17 cellular contexts compared by ENCODE assay signal in genomic region chr21:31011412-31011811, GRCh38. TPM values are rescaled to one million over a fixed set of nuclear protein-coding genes. Genes with fewer than 3 reads are reported as not detected.
DNase-seq lines count a peak whose midpoint lies in the region; ATAC-seq and TF ChIP-seq lines count a peak whose summit lies in the region.
"Had no signal": no experiment of that assay in that cellular context is flagged by ENCODE, and none has a peak within 500 bp of the region (broad histone marks: within the 10 kb centered on the region; RNA-seq: fewer than 3 reads in every experiment).

No MANE protein-coding gene starts in this region.

- peaks cover 0 to 20% (median 0%) of the 10 kb centered on the region in 3 donors for H3K36me3 Mint-ChIP-seq in CD8-positive, alpha-beta memory T cell
- H3K36me3 Mint-ChIP-seq in activated T-helper 1 cell treated with anti-CD3 and anti-CD28 coated beads, Interleukin-12 subunit alpha, Interleukin-12 subunit beta, Interleukin-2, Interleukin-4 antibody, amounts not matched to agents 30 ng/mL and 10 ng/mL and 1 ng/mL, durations not matched to agents 14 hours and 24 hours and 36 hours (ENCODE audit: low read depth) = peaks cover 1% of the 10 kb centered on the region
- H3K36me3 Mint-ChIP-seq in natural killer cell = no peaks in the 10 kb centered on the region

- H3K4me3 ChIP-seq in CD8-positive, alpha-beta memory T cell (ENCODE audit: low read length) = no peak overlapping the region
- H3K4me3 ChIP-seq in BE2C (ENCODE audit: low read depth, low read length) = no peak overlapping the region

- ATAC-seq in natural killer cell = peak in 2 of 3 donors; percentile 68 to 74
- ATAC-seq: Right ventricle myocardium inferior had no signal

- no peaks in the 10 kb centered on the region for H3K9me3 ChIP-seq in CD8-positive, alpha-beta memory T cell (ENCODE audit: low read length)
- no peaks in the 10 kb centered on the region for H3K9me3 ChIP-seq in BE2C

- H3K4me1 ChIP-seq in CD8-positive, alpha-beta memory T cell (ENCODE audit: insufficient read depth, low read length) = peaks cover 15% of the 10 kb centered on the region
- no peaks in the 10 kb centered on the region for H3K4me1 ChIP-seq in BE2C

- peaks cover 0 to 4% (median 2%) of the 10 kb centered on the region in 5 donors for H3K9me3 Mint-ChIP-seq in CD8-positive, alpha-beta memory T cell
- H3K9me3 Mint-ChIP-seq in activated T-helper 1 cell treated with anti-CD3 and anti-CD28 coated beads, Interleukin-12 subunit alpha, Interleukin-12 subunit beta, Interleukin-2, Interleukin-4 antibody, amounts not matched to agents 30 ng/mL and 10 ng/mL and 1 ng/mL, durations not matched to agents 14 hours and 24 hours and 36 hours = no peaks in the 10 kb centered on the region
- H3K9me3 Mint-ChIP-seq in natural killer cell = no peaks in the 10 kb centered on the region

- CTCF ChIA-PET in CD8-positive, alpha-beta memory T cell (lab: Charles Lee) = interaction anchor here (1.4 kb wide), 1 partner anchor 10 kb away, joined by 3 read pairs; no protein-coding TSS in a partner anchor

- intact Hi-C loops in activated T-helper 1 cell treated with anti-CD3 and anti-CD28 coated beads, Interleukin-12 subunit alpha, Interleukin-12 subunit beta, Interleukin-2, Interleukin-4 antibody, amounts not matched to agents 30 ng/mL and 10 ng/mL and 1 ng/mL, durations not matched to agents 14 hours and 24 hours and 36 hours (cut with micrococcal nuclease) = no loop called here
- intact Hi-C loops in natural killer cell (cut with micrococcal nuclease) = no loop called here

- peak; percentile 11 for DNase-seq in activated effector memory CD4-positive, alpha-beta T cell treated with Interleukin-2 at 50 U/mL for 16 hours
- no peak for DNase-seq in activated effector memory CD4-positive, alpha-beta T cell treated with anti-CD3 and anti-CD28 coated beads, Interleukin-2, amount 50 U/mL, for 16 hours
- peak in 2 of 5 donors; percentile 23 to 53 for DNase-seq in CD8-positive, alpha-beta memory T cell
- peak; percentile 32 for DNase-seq in activated T-helper 1 cell treated with anti-CD3 and anti-CD28 coated beads, Interleukin-12 subunit alpha, Interleukin-12 subunit beta, Interleukin-2, Interleukin-4 antibody, amounts not matched to agents 30 ng/mL and 10 ng/mL and 1 ng/mL, durations not matched to agents 14 hours and 24 hours and 36 hours (ENCODE audit: low spot score)
- DNase-seq in natural killer cell (no peak), BE2C (no peak), DMS53 treated with DMSO at 0.1 percent for 48 hours (lab: John Stamatoyannopoulos, UW; ENCODE audit: unreplicated experiment) (no peak)
- no peak for DNase-seq in stimulated activated CD8-positive, alpha-beta memory T cell treated with anti-CD3 and anti-CD28 coated beads, Interleukin-4, amount 100 ng/mL, for 48 hours
- DNase-seq: ACHN, KG1, NCI-H1048, NCI-H146, NCI-H2081 treated with DMSO at 0.1 percent for 48 hours, NCI-H226, NCI-H526 treated with DMSO at 0.1 percent for 48 hours had no signal

- H3K4me3 Mint-ChIP-seq in CD8-positive, alpha-beta memory T cell = peak overlapping the region in 6 of 7 donors; percentile 33 to 72 (median 56)
- H3K4me3 Mint-ChIP-seq in activated T-helper 1 cell treated with anti-CD3 and anti-CD28 coated beads, Interleukin-12 subunit alpha, Interleukin-12 subunit beta, Interleukin-2, Interleukin-4 antibody, amounts not matched to agents 30 ng/mL and 10 ng/mL and 1 ng/mL, durations not matched to agents 14 hours and 24 hours and 36 hours = peak overlapping the region; percentile 30
- H3K4me3 Mint-ChIP-seq in natural killer cell = no peak overlapping the region

- H3K4me1 Mint-ChIP-seq in CD8-positive, alpha-beta memory T cell = peaks cover 33 to 64% (median 61%) of the 10 kb centered on the region in 3 donors
- H3K4me1 Mint-ChIP-seq in activated T-helper 1 cell treated with anti-CD3 and anti-CD28 coated beads, Interleukin-12 subunit alpha, Interleukin-12 subunit beta, Interleukin-2, Interleukin-4 antibody, amounts not matched to agents 30 ng/mL and 10 ng/mL and 1 ng/mL, durations not matched to agents 14 hours and 24 hours and 36 hours (ENCODE audit: low read depth) = peaks cover 35% of the 10 kb centered on the region
- peaks cover 19 to 30% of the 10 kb centered on the region in 2 donors for H3K4me1 Mint-ChIP-seq in natural killer cell

- H3K36me3 ChIP-seq in CD8-positive, alpha-beta memory T cell (ENCODE audit: insufficient read depth, low read length) = no peaks in the 10 kb centered on the region
- H3K36me3 ChIP-seq in BE2C = no peaks in the 10 kb centered on the region

- POLR2A ChIA-PET in CD8-positive, alpha-beta memory T cell (lab: Charles Lee) = no interaction called here

- H3K27ac ChIP-seq in CD8-positive, alpha-beta memory T cell (ENCODE audit: low read depth, low read length) = no peak overlapping the region

- no peak for TF ChIP-seq CTCF in natural killer cell (IDR thresholded peaks at IDR 0.05)
- TF ChIP-seq CTCF in BE2C (IDR thresholded peaks at IDR 0.05; ENCODE audit: low read depth, low read length) = no peak

- H3K27ac Mint-ChIP-seq in CD8-positive, alpha-beta memory T cell = peak overlapping the region; percentile 39 to 95 (median 77)
- H3K27ac Mint-ChIP-seq in activated T-helper 1 cell treated with anti-CD3 and anti-CD28 coated beads, Interleukin-12 subunit alpha, Interleukin-12 subunit beta, Interleukin-2, Interleukin-4 antibody, amounts not matched to agents 30 ng/mL and 10 ng/mL and 1 ng/mL, durations not matched to agents 14 hours and 24 hours and 36 hours = peak overlapping the region; percentile 26
- H3K27ac Mint-ChIP-seq in natural killer cell = peak overlapping the region in 1 of 2 donors; percentile 8

- H3K27me3 ChIP-seq in CD8-positive, alpha-beta memory T cell (ENCODE audit: insufficient read depth, low read length, poor library complexity, severe bottlenecking) = no peaks in the 10 kb centered on the region
- H3K27me3 ChIP-seq in BE2C = no peaks in the 10 kb centered on the region

- H3K27me3 Mint-ChIP-seq in CD8-positive, alpha-beta memory T cell = no peaks in the 10 kb centered on the region
- peaks cover 11% of the 10 kb centered on the region for H3K27me3 Mint-ChIP-seq in activated T-helper 1 cell treated with anti-CD3 and anti-CD28 coated beads, Interleukin-12 subunit alpha, Interleukin-12 subunit beta, Interleukin-2, Interleukin-4 antibody, amounts not matched to agents 30 ng/mL and 10 ng/mL and 1 ng/mL, durations not matched to agents 14 hours and 24 hours and 36 hours (ENCODE audit: insufficient read depth)
- peaks cover 0 to 5% of the 10 kb centered on the region in 2 donors for H3K27me3 Mint-ChIP-seq in natural killer cell (ENCODE audit: low read depth in 2 of 2)

RNA-seq across cellular contexts. Expression of gene KRTAP19-8, which starts 26.9 kb away (rescaled TPM):
- total RNA-seq in CD8-positive, alpha-beta memory T cell = not detected
- polyA plus RNA-seq in CD8-positive, alpha-beta memory T cell = not detected
- total RNA-seq in activated T-helper 1 cell treated with anti-CD3 and anti-CD28 coated beads, Interleukin-12 subunit alpha, Interleukin-12 subunit beta, Interleukin-2, Interleukin-4 antibody, amounts not matched to agents 30 ng/mL and 10 ng/mL and 1 ng/mL, durations not matched to agents 14 hours and 24 hours and 36 hours = not detected in 2 replicates
- not detected for total RNA-seq in natural killer cell
- polyA plus RNA-seq in BE2C (2012; ENCODE audit: insufficient read depth, insufficient read length, low read depth) = not detected
- total RNA-seq: M059J, Right ventricle myocardium inferior had no signal

Comparison
In these comparisons a context has a peak if more than half of its experiments do, and no peak if none do; other contexts are left out.
1. DNase-seq: peak in activated effector memory CD4-positive, alpha-beta T cell treated with Interleukin-2 at 50 U/mL for 16 hours (single experiment) and activated T-helper 1 cell treated with anti-CD3 and anti-CD28 coated beads, Interleukin-12 subunit alpha, Interleukin-12 subunit beta, Interleukin-2, Interleukin-4 antibody, amounts not matched to agents 30 ng/mL and 10 ng/mL and 1 ng/mL, durations not matched to agents 14 hours and 24 hours and 36 hours (single experiment); none in activated effector memory CD4-positive, alpha-beta T cell treated with anti-CD3 and anti-CD28 coated beads, Interleukin-2, amount 50 U/mL, for 16 hours (single experiment), natural killer cell (single experiment), stimulated activated CD8-positive, alpha-beta memory T cell treated with anti-CD3 and anti-CD28 coated beads, Interleukin-4, amount 100 ng/mL, for 48 hours (single experiment), BE2C (single experiment) and DMS53 treated with DMSO at 0.1 percent for 48 hours (single experiment).